11 cellular contexts compared by ENCODE assay signal in genomic region chr19:3368441-3368795, GRCh38. TPM values are rescaled to one million over a fixed set of nuclear protein-coding genes. Genes with fewer than 3 reads are reported as not detected.
A peak's percentile ranks its signal among the peaks of the same experiment; 100 is the strongest.
DNase-seq lines count a peak whose midpoint lies in the region; ATAC-seq and TF ChIP-seq lines count a peak whose summit lies in the region.
"Had no signal": no experiment of that assay in that cellular context is flagged by ENCODE, and none has a peak within 500 bp of the region (broad histone marks: within the 10 kb centered on the region; RNA-seq: fewer than 3 reads in every experiment).

No MANE protein-coding gene starts in this region.

- no peaks in the 10 kb centered on the region for H3K27me3 Mint-ChIP-seq in activated CD8-positive, alpha-beta T cell treated with anti-CD3 and anti-CD28 coated beads for 36 hours

- no peak for DNase-seq in GM12865 (ENCODE audit: low read depth)
- DNase-seq in activated CD8-positive, alpha-beta T cell treated with anti-CD3 and anti-CD28 coated beads for 36 hours = no peak
- no peak for DNase-seq in foreskin keratinocyte
- no peak for DNase-seq in stimulated activated effector memory CD8-positive, alpha-beta T cell treated with anti-CD3 and anti-CD28 coated beads, Interleukin-12 subunit alpha, Interleukin-12 subunit beta, amount 100 ng/mL, for 72 hours (ENCODE audit: low spot score in 2 of 2)
- DNase-seq in HEK293T (ENCODE audit: extremely low spot score) = no peak
- DNase-seq in NCI-H146 treated with DMSO at 0.1 percent for 48 hours (lab: John Stamatoyannopoulos, UW; ENCODE audit: unreplicated experiment) = no peak
- DNase-seq in activated gamma-delta T cell treated with Interleukin-2 at 50 U/mL for 16 hours = no peak
- DNase-seq: activated CD4-positive, CD25-positive, alpha-beta regulatory T cell treated with anti-CD3 and anti-CD28 coated beads, Interleukin-2, amount 50 U/mL, for 72 hours; NCI-H226; stimulated activated CD4-positive, alpha-beta T cell treated with anti-CD3 and anti-CD28 coated beads, Interleukin-4, amount 100 ng/mL, for 1 hour had no signal

- H3K27ac ChIP-seq in foreskin keratinocyte = peak overlapping the region; percentile 5

- TF ChIP-seq CTCF in GM12865 (IDR thresholded peaks at IDR 0.05; ENCODE audit: insufficient read depth, low read depth, low read length, missing control alignments) (no peak), foreskin keratinocyte (conservative IDR thresholded peaks at IDR 0.05) (no peak)
- TF ChIP-seq CTCF in activated CD8-positive, alpha-beta T cell treated with anti-CD3 and anti-CD28 coated beads for 36 hours (IDR thresholded peaks at IDR 0.05) = no peak

- peak overlapping the region; percentile 68 for H3K4me3 Mint-ChIP-seq in activated CD8-positive, alpha-beta T cell treated with anti-CD3 and anti-CD28 coated beads for 36 hours
- peak overlapping the region; percentile 43 for H3K4me3 Mint-ChIP-seq in stimulated activated effector memory CD8-positive, alpha-beta T cell treated with anti-CD3 and anti-CD28 coated beads, Interleukin-12 subunit alpha, Interleukin-12 subunit beta, amount 100 ng/mL, for 72 hours

- no peak overlapping the region for H3K27ac Mint-ChIP-seq in activated CD8-positive, alpha-beta T cell treated with anti-CD3 and anti-CD28 coated beads for 36 hours
- H3K27ac Mint-ChIP-seq in stimulated activated effector memory CD8-positive, alpha-beta T cell treated with anti-CD3 and anti-CD28 coated beads, Interleukin-12 subunit alpha, Interleukin-12 subunit beta, amount 100 ng/mL, for 72 hours = peak overlapping the region; percentile 67

- intact Hi-C loops in activated CD8-positive, alpha-beta T cell treated with anti-CD3 and anti-CD28 coated beads for 36 hours (cut with micrococcal nuclease) = no loop called here

- CTCF ChIA-PET in activated CD8-positive, alpha-beta T cell treated with anti-CD3 and anti-CD28 coated beads for 36 hours (lab: Charles Lee) = no interaction called here
- CTCF ChIA-PET in HEK293T (lab: Yijun Ruan, JAX) = no interaction called here

- POLR2A ChIA-PET in activated CD8-positive, alpha-beta T cell treated with anti-CD3 and anti-CD28 coated beads for 36 hours (lab: Charles Lee) = interaction anchor here (1.0 to 1.6 kb wide), 2 partner anchors 11 to 67 kb away, joined by 3 read pairs; no protein-coding TSS in a partner anchor
- POLR2A ChIA-PET in HEK293T (lab: Yijun Ruan, JAX) = no interaction called here

- no peaks in the 10 kb centered on the region for H3K36me3 Mint-ChIP-seq in activated CD8-positive, alpha-beta T cell treated with anti-CD3 and anti-CD28 coated beads for 36 hours (ENCODE audit: low read depth)
- H3K36me3 Mint-ChIP-seq in stimulated activated effector memory CD8-positive, alpha-beta T cell treated with anti-CD3 and anti-CD28 coated beads, Interleukin-12 subunit alpha, Interleukin-12 subunit beta, amount 100 ng/mL, for 72 hours = peaks cover 10% of the 10 kb centered on the region

- no peaks in the 10 kb centered on the region for H3K4me1 ChIP-seq in foreskin keratinocyte

- H3K4me3 ChIP-seq in GM12865 (ENCODE audit: low read depth, low read length) = peak overlapping the region; percentile 97

- no peaks in the 10 kb centered on the region for H3K27me3 ChIP-seq in foreskin keratinocyte

- peaks cover 41% of the 10 kb centered on the region for H3K4me1 Mint-ChIP-seq in activated CD8-positive, alpha-beta T cell treated with anti-CD3 and anti-CD28 coated beads for 36 hours (ENCODE audit: low read depth)
- peaks cover 59% of the 10 kb centered on the region for H3K4me1 Mint-ChIP-seq in stimulated activated effector memory CD8-positive, alpha-beta T cell treated with anti-CD3 and anti-CD28 coated beads, Interleukin-12 subunit alpha, Interleukin-12 subunit beta, amount 100 ng/mL, for 72 hours

- no peak for ATAC-seq in activated CD8-positive, alpha-beta T cell treated with anti-CD3 and anti-CD28 coated beads for 36 hours
- no peak for ATAC-seq in foreskin keratinocyte
- no peak for ATAC-seq in stimulated activated effector memory CD8-positive, alpha-beta T cell treated with anti-CD3 and anti-CD28 coated beads, Interleukin-12 subunit alpha, Interleukin-12 subunit beta, amount 100 ng/mL, for 72 hours
- no peak for ATAC-seq in HG03342 (IDR thresholded peaks at IDR 0.05; ENCODE audit: unreplicated experiment)

- no peaks in the 10 kb centered on the region for H3K9me3 Mint-ChIP-seq in activated CD8-positive, alpha-beta T cell treated with anti-CD3 and anti-CD28 coated beads for 36 hours
- H3K9me3 Mint-ChIP-seq in stimulated activated effector memory CD8-positive, alpha-beta T cell treated with anti-CD3 and anti-CD28 coated beads, Interleukin-12 subunit alpha, Interleukin-12 subunit beta, amount 100 ng/mL, for 72 hours = no peaks in the 10 kb centered on the region

TF ChIP-seq in HEK293T, 16 proteins besides CTCF, POLR2A, EP300 and RAD21:
- TF ChIP-seq SP1 (IDR thresholded peaks at IDR 0.05) (no peak), HDGF (IDR thresholded peaks at IDR 0.05; ENCODE audit: borderline replicate concordance) (no peak)

RNA-seq across cellular contexts. Expression of gene NFIC, which starts 2.0 kb away (rescaled TPM):
- 10 to 100 TPM; 19.0 to 20.8 TPM for total RNA-seq in activated CD8-positive, alpha-beta T cell treated with anti-CD3 and anti-CD28 coated beads for 36 hours
- total RNA-seq in foreskin keratinocyte = 43.6 and 45.1 TPM in 2 replicates
- polyA plus RNA-seq in foreskin keratinocyte = 17.7 and 20.3 TPM in 2 replicates
